ENCODE assay signal across 14 cellular contexts in the genomic region with DNA sequence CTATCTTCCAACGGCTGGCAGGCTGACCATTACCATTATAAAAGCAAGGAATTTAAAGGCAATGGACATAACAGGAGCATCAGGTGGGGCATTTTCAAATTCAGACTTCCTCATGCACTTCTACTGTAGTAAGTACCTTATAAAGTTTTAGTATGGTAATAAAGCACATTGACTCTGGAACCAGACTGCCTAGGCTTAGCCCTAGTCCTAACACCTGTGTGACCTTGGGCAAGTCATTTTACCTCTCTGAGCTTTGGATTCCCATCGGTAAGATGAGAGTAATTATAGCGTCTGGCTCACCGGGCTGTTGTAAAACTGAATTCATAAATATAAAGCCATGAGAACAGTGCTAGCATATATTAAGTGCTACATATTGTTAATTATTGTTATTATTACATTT.
DNase-seq lines count a peak whose midpoint lies in the region; ATAC-seq and TF ChIP-seq lines count a peak whose summit lies in the region.
"Had no signal": no experiment of that assay in that cellular context is flagged by ENCODE, and none has a peak within 500 bp of the region (broad histone marks: within the 10 kb centered on the region; RNA-seq: fewer than 3 reads in every experiment).

No MANE protein-coding gene starts in this region.

- H3K4me3 Mint-ChIP-seq in WTC11 (no peak overlapping the region), chondrocyte (ENCODE audit: unreplicated experiment) (no peak overlapping the region)
- H3K4me3 Mint-ChIP-seq: CD4-positive, alpha-beta memory T cell had no signal

- TF ChIP-seq POLR2A in esophagus muscularis mucosa (IDR thresholded peaks at IDR 0.05; ENCODE audit: low read depth) (no peak), transverse colon (IDR thresholded peaks at IDR 0.05) (no peak)

- no peak for TF ChIP-seq EP300 in esophagus muscularis mucosa (IDR thresholded peaks at IDR 0.05)
- no peak for TF ChIP-seq EP300 in transverse colon (IDR thresholded peaks at IDR 0.05; ENCODE audit: low read depth)

- no peak overlapping the region for H3K27ac ChIP-seq in esophagus muscularis mucosa (replicated peaks in 1 of 4)
- no peak overlapping the region for H3K27ac ChIP-seq in transverse colon

- DNase-seq in WTC11 (ENCODE audit: low spot score) = no peak
- peak; percentile 24 for DNase-seq in esophagus muscularis mucosa (ENCODE audit: extremely low spot score)
- DNase-seq in transverse colon = peak; percentile 14
- no peak for DNase-seq in GM13977 (ENCODE audit: low spot score)
- DNase-seq in chondrocyte (ENCODE audit: low spot score) = no peak
- DNase-seq: Calu3; CD4-positive, alpha-beta memory T cell; COR-L47; DMS53; DND-41; GOT3; H7 had no signal

- no peak for TF ChIP-seq CTCF in WTC11 (IDR thresholded peaks at IDR 0.05)
- no peak for TF ChIP-seq CTCF in esophagus muscularis mucosa (IDR thresholded peaks at IDR 0.05)
- no peak for TF ChIP-seq CTCF in transverse colon (IDR thresholded peaks at IDR 0.05)
- TF ChIP-seq CTCF in GM13977 (IDR thresholded peaks at IDR 0.05; ENCODE audit: extremely low read depth, insufficient read depth, missing control alignments) = no peak
- TF ChIP-seq CTCF in chondrocyte (IDR thresholded peaks at IDR 0.05) = no peak

- CTCF ChIA-PET in WTC11 (lab: Charles Lee) = interaction anchor here (1.6 to 3.5 kb wide), 3 partner anchors 26 to 241 kb away, joined by 5 to 24 read pairs (median 14); no protein-coding TSS in a partner anchor

- WGBS in esophagus muscularis mucosa = 51% methylated on average over 4 of the region's 4 CpGs
- WGBS in transverse colon (ENCODE audit: low coverage in 1 of 2), 2 donors = 44 to 52% methylated on average over 4 of the region's 4 CpGs

- H3K36me3 Mint-ChIP-seq in WTC11 (no peaks in the 10 kb centered on the region), chondrocyte (ENCODE audit: low read depth) (peaks cover 2% of the 10 kb centered on the region)
- H3K36me3 Mint-ChIP-seq: CD4-positive, alpha-beta memory T cell had no signal

- no peak overlapping the region for H3K4me3 ChIP-seq in esophagus muscularis mucosa
- no peak overlapping the region for H3K4me3 ChIP-seq in transverse colon

- no peaks in the 10 kb centered on the region for H3K27me3 Mint-ChIP-seq in WTC11 (ENCODE audit: low read depth)
- peaks cover 2% of the 10 kb centered on the region for H3K27me3 Mint-ChIP-seq in chondrocyte (ENCODE audit: low read depth)

- 0 out of 2 replicates have a peak overlapping the region, but pooled peaks have one; percentile 15 for H3K27ac Mint-ChIP-seq in WTC11
- no peak overlapping the region for H3K27ac Mint-ChIP-seq in chondrocyte (ENCODE audit: unreplicated experiment)

- no peaks in the 10 kb centered on the region for H3K4me1 ChIP-seq in esophagus muscularis mucosa
- H3K4me1 ChIP-seq in transverse colon = peaks cover 0 to 6% (median 0%) of the 10 kb centered on the region in 4 donors

- intact Hi-C loops in esophagus muscularis mucosa (cut with DNase I) = no loop called here
- intact Hi-C loops in transverse colon (cut with DNase I; ENCODE audit: low total_unique reads) = no loop called here

- H3K9me3 Mint-ChIP-seq in WTC11 = no peaks in the 10 kb centered on the region; the same call in 1 of the 2 replicates
- peaks cover 10% of the 10 kb centered on the region for H3K9me3 Mint-ChIP-seq in chondrocyte (ENCODE audit: low read depth)

- ATAC-seq in WTC11 (no peak; the same call in 1 of the 2 replicates), GM21723 (IDR thresholded peaks at IDR 0.05; ENCODE audit: unreplicated experiment) (no peak)
- ATAC-seq: HCT116 had no signal

- H3K36me3 ChIP-seq in esophagus muscularis mucosa (no peaks in the 10 kb centered on the region), transverse colon (no peaks in the 10 kb centered on the region)

- H3K9me3 ChIP-seq in esophagus muscularis mucosa = peaks cover 0 to 5% (median 2%) of the 10 kb centered on the region in 4 donors
- H3K9me3 ChIP-seq in transverse colon = no peaks in the 10 kb centered on the region

- peaks cover 38% of the 10 kb centered on the region for H3K4me1 Mint-ChIP-seq in WTC11
- no peaks in the 10 kb centered on the region for H3K4me1 Mint-ChIP-seq in chondrocyte (ENCODE audit: low read depth)

- H3K27me3 ChIP-seq in esophagus muscularis mucosa (no peaks in the 10 kb centered on the region), transverse colon (no peaks in the 10 kb centered on the region)

- POLR2A ChIA-PET in WTC11 (lab: Charles Lee) = no interaction called here

- in situ Hi-C loops in transverse colon (cut with MboI; ENCODE audit: low pct_ligation_motif_present in 1 of 4, low pct_unique_long_range_greater_than_20kb in 1 of 4, low sequenced_read_pairs in 3 of 4) = no loop called here
- in situ Hi-C loops in GM13977 (cut with MboI; ENCODE audit: low pct_unique_long_range_greater_than_20kb, low sequenced_read_pairs, unreplicated experiment) = no loop called here

TF ChIP-seq in WTC11, 78 proteins besides CTCF, POLR2A, EP300 and RAD21 (continues in another document):
- no peak for TF ChIP-seq FOXP1 (CRISPR knock-in tag; IDR thresholded peaks at IDR 0.05; ENCODE audit: borderline replicate concordance)
- TF ChIP-seq KAT7 (CRISPR knock-in tag; IDR thresholded peaks at IDR 0.05; ENCODE audit: borderline replicate concordance) = no peak
- TF ChIP-seq JAZF1 (CRISPR knock-in tag; IDR thresholded peaks at IDR 0.05) = no peak
- TF ChIP-seq, protein P1, sequence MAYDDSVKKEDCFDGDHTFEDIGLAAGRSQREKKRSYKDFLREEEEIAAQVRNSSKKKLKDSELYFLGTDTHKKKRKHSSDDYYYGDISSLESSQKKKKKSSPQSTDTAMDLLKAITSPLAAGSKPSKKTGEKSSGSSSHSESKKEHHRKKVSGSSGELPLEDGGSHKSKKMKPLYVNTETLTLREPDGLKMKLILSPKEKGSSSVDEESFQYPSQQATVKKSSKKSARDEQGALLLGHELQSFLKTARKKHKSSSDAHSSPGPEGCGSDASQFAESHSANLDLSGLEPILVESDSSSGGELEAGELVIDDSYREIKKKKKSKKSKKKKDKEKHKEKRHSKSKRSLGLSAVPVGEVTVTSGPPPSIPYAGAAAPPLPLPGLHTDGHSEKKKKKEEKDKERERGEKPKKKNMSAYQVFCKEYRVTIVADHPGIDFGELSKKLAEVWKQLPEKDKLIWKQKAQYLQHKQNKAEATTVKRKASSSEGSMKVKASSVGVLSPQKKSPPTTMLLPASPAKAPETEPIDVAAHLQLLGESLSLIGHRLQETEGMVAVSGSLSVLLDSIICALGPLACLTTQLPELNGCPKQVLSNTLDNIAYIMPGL (CRISPR knock-in tag; IDR thresholded peaks at IDR 0.05) = no peak
- TF ChIP-seq TP53 (CRISPR knock-in tag; IDR thresholded peaks at IDR 0.05) = no peak
- TF ChIP-seq, protein P2, sequence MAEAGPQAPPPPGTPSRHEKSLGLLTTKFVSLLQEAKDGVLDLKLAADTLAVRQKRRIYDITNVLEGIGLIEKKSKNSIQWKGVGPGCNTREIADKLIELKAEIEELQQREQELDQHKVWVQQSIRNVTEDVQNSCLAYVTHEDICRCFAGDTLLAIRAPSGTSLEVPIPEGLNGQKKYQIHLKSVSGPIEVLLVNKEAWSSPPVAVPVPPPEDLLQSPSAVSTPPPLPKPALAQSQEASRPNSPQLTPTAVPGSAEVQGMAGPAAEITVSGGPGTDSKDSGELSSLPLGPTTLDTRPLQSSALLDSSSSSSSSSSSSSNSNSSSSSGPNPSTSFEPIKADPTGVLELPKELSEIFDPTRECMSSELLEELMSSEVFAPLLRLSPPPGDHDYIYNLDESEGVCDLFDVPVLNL (CRISPR knock-in tag; IDR thresholded peaks at IDR 0.05; ENCODE audit: borderline replicate concordance, low read depth) = no peak
- TF ChIP-seq, protein P3, sequence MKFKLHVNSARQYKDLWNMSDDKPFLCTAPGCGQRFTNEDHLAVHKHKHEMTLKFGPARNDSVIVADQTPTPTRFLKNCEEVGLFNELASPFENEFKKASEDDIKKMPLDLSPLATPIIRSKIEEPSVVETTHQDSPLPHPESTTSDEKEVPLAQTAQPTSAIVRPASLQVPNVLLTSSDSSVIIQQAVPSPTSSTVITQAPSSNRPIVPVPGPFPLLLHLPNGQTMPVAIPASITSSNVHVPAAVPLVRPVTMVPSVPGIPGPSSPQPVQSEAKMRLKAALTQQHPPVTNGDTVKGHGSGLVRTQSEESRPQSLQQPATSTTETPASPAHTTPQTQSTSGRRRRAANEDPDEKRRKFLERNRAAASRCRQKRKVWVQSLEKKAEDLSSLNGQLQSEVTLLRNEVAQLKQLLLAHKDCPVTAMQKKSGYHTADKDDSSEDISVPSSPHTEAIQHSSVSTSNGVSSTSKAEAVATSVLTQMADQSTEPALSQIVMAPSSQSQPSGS (CRISPR knock-in tag; IDR thresholded peaks at IDR 0.05; ENCODE audit: borderline replicate concordance, low read depth) = no peak
- TF ChIP-seq, protein P4, sequence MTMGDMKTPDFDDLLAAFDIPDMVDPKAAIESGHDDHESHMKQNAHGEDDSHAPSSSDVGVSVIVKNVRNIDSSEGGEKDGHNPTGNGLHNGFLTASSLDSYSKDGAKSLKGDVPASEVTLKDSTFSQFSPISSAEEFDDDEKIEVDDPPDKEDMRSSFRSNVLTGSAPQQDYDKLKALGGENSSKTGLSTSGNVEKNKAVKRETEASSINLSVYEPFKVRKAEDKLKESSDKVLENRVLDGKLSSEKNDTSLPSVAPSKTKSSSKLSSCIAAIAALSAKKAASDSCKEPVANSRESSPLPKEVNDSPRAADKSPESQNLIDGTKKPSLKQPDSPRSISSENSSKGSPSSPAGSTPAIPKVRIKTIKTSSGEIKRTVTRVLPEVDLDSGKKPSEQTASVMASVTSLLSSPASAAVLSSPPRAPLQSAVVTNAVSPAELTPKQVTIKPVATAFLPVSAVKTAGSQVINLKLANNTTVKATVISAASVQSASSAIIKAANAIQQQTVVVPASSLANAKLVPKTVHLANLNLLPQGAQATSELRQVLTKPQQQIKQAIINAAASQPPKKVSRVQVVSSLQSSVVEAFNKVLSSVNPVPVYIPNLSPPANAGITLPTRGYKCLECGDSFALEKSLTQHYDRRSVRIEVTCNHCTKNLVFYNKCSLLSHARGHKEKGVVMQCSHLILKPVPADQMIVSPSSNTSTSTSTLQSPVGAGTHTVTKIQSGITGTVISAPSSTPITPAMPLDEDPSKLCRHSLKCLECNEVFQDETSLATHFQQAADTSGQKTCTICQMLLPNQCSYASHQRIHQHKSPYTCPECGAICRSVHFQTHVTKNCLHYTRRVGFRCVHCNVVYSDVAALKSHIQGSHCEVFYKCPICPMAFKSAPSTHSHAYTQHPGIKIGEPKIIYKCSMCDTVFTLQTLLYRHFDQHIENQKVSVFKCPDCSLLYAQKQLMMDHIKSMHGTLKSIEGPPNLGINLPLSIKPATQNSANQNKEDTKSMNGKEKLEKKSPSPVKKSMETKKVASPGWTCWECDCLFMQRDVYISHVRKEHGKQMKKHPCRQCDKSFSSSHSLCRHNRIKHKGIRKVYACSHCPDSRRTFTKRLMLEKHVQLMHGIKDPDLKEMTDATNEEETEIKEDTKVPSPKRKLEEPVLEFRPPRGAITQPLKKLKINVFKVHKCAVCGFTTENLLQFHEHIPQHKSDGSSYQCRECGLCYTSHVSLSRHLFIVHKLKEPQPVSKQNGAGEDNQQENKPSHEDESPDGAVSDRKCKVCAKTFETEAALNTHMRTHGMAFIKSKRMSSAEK (CRISPR knock-in tag; IDR thresholded peaks at IDR 0.05; ENCODE audit: borderline replicate concordance) = no peak
- no peak for TF ChIP-seq TEAD1 (CRISPR knock-in tag; IDR thresholded peaks at IDR 0.05)

Comparison
In these comparisons a context has a peak if more than half of its experiments do, and no peak if none do; other contexts are left out.
1. DNase-seq: peak in esophagus muscularis mucosa (single experiment) and transverse colon (single experiment); none in WTC11 (single experiment), GM13977 (single experiment) and chondrocyte (single experiment).